ENCODE assay signal across 11 cellular contexts in genomic region chr5:132782101-132782500, GRCh38. TPM values are rescaled to one million over a fixed set of nuclear protein-coding genes. Genes with fewer than 3 reads are reported as not detected.
DNase-seq lines count a peak whose midpoint lies in the region; ATAC-seq and TF ChIP-seq lines count a peak whose summit lies in the region.
"Had no signal": no experiment of that assay in that cellular context is flagged by ENCODE, and none has a peak within 500 bp of the region (broad histone marks: within the 10 kb centered on the region; RNA-seq: fewer than 3 reads in every experiment).

No MANE protein-coding gene starts in this region.

- no peak overlapping the region for H4K91ac ChIP-seq in H9 (ENCODE audit: insufficient read length, low read depth, low read length)

- H3K27me3 Mint-ChIP-seq in H9 (ENCODE audit: low read depth), result peaks cover 47% of the 10 kb centered on the region
- peaks cover 48 to 57% of the 10 kb centered on the region in 2 donors for H3K27me3 Mint-ChIP-seq in natural killer cell treated with Interleukin-12 subunit alpha and Interleukin-12 subunit beta and Interleukin-15 and Interleukin-18, amount 100 ng/mL, for 72 hours

- 0 out of 2 replicates have a peak, but pooled peaks cover 5% of the 10 kb centered on the region for H3F3A ChIP-seq in PC-9 (ENCODE audit: insufficient read depth, low read depth)

- peak; percentile 17 for DNase-seq in H9
- no peak for DNase-seq in PC-9
- peak; percentile 12 to 77 for DNase-seq in dermis microvascular lymphatic vessel endothelial cell (ENCODE audit: low read depth in 2 of 2)
- peak; percentile 47 for DNase-seq in pulmonary artery endothelial cell (ENCODE audit: low read depth, low spot score)
- no peak for DNase-seq in left cardiac atrium
- DNase-seq in activated CD4-positive, CD25-positive, alpha-beta regulatory T cell treated with anti-CD3 and anti-CD28 coated beads, Interleukin-2, amount 50 U/mL, for 72 hours, result no peak
- DNase-seq in natural killer cell treated with Interleukin-12 subunit alpha and Interleukin-12 subunit beta and Interleukin-15 and Interleukin-18, amount 100 ng/mL, for 72 hours (ENCODE audit: low spot score), result no peak
- DNase-seq: heart right ventricle, NCI-H2081 had no signal

- no peak overlapping the region for H3K9ac ChIP-seq in H9 (ENCODE audit: extremely low read depth, insufficient read length, low read length)

- H2BK5ac ChIP-seq in H9 (ENCODE audit: insufficient read length, low read length), result no peak overlapping the region

- POLR2A ChIA-PET in PC-9 (lab: Charles Lee; ENCODE audit: unreplicated experiment), result no interaction called here

- no peak overlapping the region for H4K5ac ChIP-seq in H9 (ENCODE audit: insufficient read length, low read depth, low read length)

- no peaks in the 10 kb centered on the region for H3K9me3 ChIP-seq in H9 (ENCODE audit: control insufficient read depth, low read depth, low read length)
- H3K9me3 ChIP-seq in PC-9 (ENCODE audit: insufficient read depth, low read depth), result no peaks in the 10 kb centered on the region
- H3K9me3 ChIP-seq: heart right ventricle had no signal

- H3K27me3 ChIP-seq in H9 (ENCODE audit: insufficient read depth, low read length) (peaks cover 13% of the 10 kb centered on the region; the same call in 1 of the 2 replicates), PC-9 (ENCODE audit: insufficient read depth, low read depth) (no peaks in the 10 kb centered on the region; the same call in 1 of the 2 replicates)

- no peak overlapping the region for H3K23ac ChIP-seq in H9 (ENCODE audit: insufficient read length, low read depth, low read length)

- no peaks in the 10 kb centered on the region; a peak in 1 of 5 replicates for H3K9me3 Mint-ChIP-seq in H9
- no peaks in the 10 kb centered on the region for H3K9me3 Mint-ChIP-seq in natural killer cell treated with Interleukin-12 subunit alpha and Interleukin-12 subunit beta and Interleukin-15 and Interleukin-18, amount 100 ng/mL, for 72 hours
- H3K9me3 Mint-ChIP-seq: stimulated activated memory B cell treated with anti-CD40 and anti-IgM and Interleukin-4, amounts not matched to agents 10 μg/mL and 1 μg/mL and 100 μg/mL, for 72 hours had no signal

- intact Hi-C loops in PC-9 (cut with micrococcal nuclease; ENCODE audit: unreplicated experiment), result no loop called here
- intact Hi-C loops in left cardiac atrium (cut with DNase I), result no loop called here

- peaks cover 5% of the 10 kb centered on the region for H3K23me2 ChIP-seq in H9 (ENCODE audit: insufficient read length, low read depth, low read length, poor library complexity, severe bottlenecking)

- H3K4ac ChIP-seq in H9 (ENCODE audit: low read depth, low read length), result no peak overlapping the region

- H2AK5ac ChIP-seq in H9 (ENCODE audit: insufficient read length, low read length), result no peak overlapping the region

- no peak overlapping the region for H3K4me3 ChIP-seq in PC-9
- H3K4me3 ChIP-seq: heart right ventricle had no signal

- H2BK20ac ChIP-seq in H9 (ENCODE audit: low read depth, low read length, poor library complexity, severe bottlenecking), result no peak overlapping the region

- no peak overlapping the region for H3K14ac ChIP-seq in H9 (ENCODE audit: insufficient read depth, low read length)

- BruUV-seq in PC-9 (replicated peaks; lab: Mats Ljungman, UMichigan), result no TSS peak

- H2BK12ac ChIP-seq in H9 (ENCODE audit: insufficient read length, low read depth, low read length), result no peak overlapping the region

- H3K36me3 Mint-ChIP-seq in H9 (ENCODE audit: insufficient read depth in 1 of 3, low read depth in 3 of 3), result no peaks in the 10 kb centered on the region
- H3K36me3 Mint-ChIP-seq in natural killer cell treated with Interleukin-12 subunit alpha and Interleukin-12 subunit beta and Interleukin-15 and Interleukin-18, amount 100 ng/mL, for 72 hours, result no peaks in the 10 kb centered on the region
- H3K36me3 Mint-ChIP-seq: stimulated activated memory B cell treated with anti-CD40 and anti-IgM and Interleukin-4, amounts not matched to agents 10 μg/mL and 1 μg/mL and 100 μg/mL, for 72 hours had no signal

- H3K27ac ChIP-seq in H9 (ENCODE audit: insufficient read length, low read depth, low read length) (no peak overlapping the region), PC-9 (no peak overlapping the region)

- no CpG with 5 or more reads among the region's 4 CpGs for WGBS in H9 (ENCODE audit: extremely low coverage, insufficient read length, low lambda C conversion rate)

- H2AFZ ChIP-seq in H9 (ENCODE audit: low read length), result no peak overlapping the region
- no peak overlapping the region for H2AFZ ChIP-seq in PC-9

- no peak overlapping the region for H3K18ac ChIP-seq in H9 (ENCODE audit: insufficient read length, low read depth, low read length)

- no peak overlapping the region for H3T11ph ChIP-seq in H9 (ENCODE audit: low read length)

- ATAC-seq in HG03196 (IDR thresholded peaks at IDR 0.05; ENCODE audit: unreplicated experiment) (no peak), left cardiac atrium (no peak)
- no peak for ATAC-seq in natural killer cell treated with Interleukin-12 subunit alpha and Interleukin-12 subunit beta and Interleukin-15 and Interleukin-18, amount 100 ng/mL, for 72 hours
- ATAC-seq: stimulated activated memory B cell treated with anti-CD40 and anti-IgM and Interleukin-4, amounts not matched to agents 10 μg/mL and 1 μg/mL and 100 μg/mL, for 72 hours had no signal

- H2BK15ac ChIP-seq in H9 (ENCODE audit: low read depth, low read length), result no peak overlapping the region

- H3K4me3 Mint-ChIP-seq in H9, result no peak overlapping the region
- H3K4me3 Mint-ChIP-seq in natural killer cell treated with Interleukin-12 subunit alpha and Interleukin-12 subunit beta and Interleukin-15 and Interleukin-18, amount 100 ng/mL, for 72 hours, result no peak overlapping the region
- H3K4me3 Mint-ChIP-seq: stimulated activated memory B cell treated with anti-CD40 and anti-IgM and Interleukin-4, amounts not matched to agents 10 μg/mL and 1 μg/mL and 100 μg/mL, for 72 hours had no signal

- H3K79me2 ChIP-seq in H9 (ENCODE audit: insufficient read depth, low read length), result no peaks in the 10 kb centered on the region
- no peaks in the 10 kb centered on the region for H3K79me2 ChIP-seq in PC-9 (ENCODE audit: low read depth)

- H3K4me2 ChIP-seq in H9 (ENCODE audit: insufficient read depth, insufficient read length, low read length) (no peak overlapping the region), PC-9 (peak overlapping the region; percentile 12; the same call in 1 of the 2 replicates)

- CTCF ChIA-PET in PC-9 (lab: Charles Lee), result interaction anchor here (0.6 kb wide), 1 partner anchor 24 kb away, joined by 4 read pairs; no protein-coding TSS in a partner anchor

- no peak overlapping the region for H3K56ac ChIP-seq in H9 (ENCODE audit: insufficient read length, low read depth, low read length)

- TF ChIP-seq CTCF in H9 (conservative IDR thresholded peaks at IDR 0.05), result no peak
- no peak for TF ChIP-seq CTCF in PC-9 (conservative IDR thresholded peaks at IDR 0.05)

- peaks cover 7 to 9% of the 10 kb centered on the region in 2 experiments for H3K4me1 Mint-ChIP-seq in H9
- peaks cover 8 to 12% of the 10 kb centered on the region in 2 donors for H3K4me1 Mint-ChIP-seq in natural killer cell treated with Interleukin-12 subunit alpha and Interleukin-12 subunit beta and Interleukin-15 and Interleukin-18, amount 100 ng/mL, for 72 hours (ENCODE audit: low read depth in 2 of 2)

- H2BK120ac ChIP-seq in H9 (ENCODE audit: low read depth, low read length, poor library complexity, severe bottlenecking), result no peak overlapping the region

- H3K36me3 ChIP-seq in PC-9 (ENCODE audit: low read depth), result no peaks in the 10 kb centered on the region
- H3K36me3 ChIP-seq: heart right ventricle had no signal

- H3K79me1 ChIP-seq in H9 (ENCODE audit: insufficient read depth, low read depth, low read length, poor library complexity, severe bottlenecking), result no peaks in the 10 kb centered on the region

- no peaks in the 10 kb centered on the region for H3K9me2 ChIP-seq in PC-9 (ENCODE audit: insufficient read depth)

- no peak overlapping the region for H3K27ac Mint-ChIP-seq in H9
- no peak overlapping the region for H3K27ac Mint-ChIP-seq in natural killer cell treated with Interleukin-12 subunit alpha and Interleukin-12 subunit beta and Interleukin-15 and Interleukin-18, amount 100 ng/mL, for 72 hours
- H3K27ac Mint-ChIP-seq: stimulated activated memory B cell treated with anti-CD40 and anti-IgM and Interleukin-4, amounts not matched to agents 10 μg/mL and 1 μg/mL and 100 μg/mL, for 72 hours had no signal

- H3K4me1 ChIP-seq in H9 (ENCODE audit: insufficient read depth, low read length), result 0 out of 2 replicates have a peak, but pooled peaks cover 2% of the 10 kb centered on the region
- no peaks in the 10 kb centered on the region; the same call in 1 of the 2 replicates for H3K4me1 ChIP-seq in PC-9 (replicated peaks; ENCODE audit: insufficient read depth)

- H4K20me1 ChIP-seq in H9 (ENCODE audit: control insufficient read depth, insufficient read depth, insufficient read length) (no peaks in the 10 kb centered on the region), PC-9 (ENCODE audit: insufficient read depth) (no peaks in the 10 kb centered on the region)

- H4K8ac ChIP-seq in H9 (replicated peaks; ENCODE audit: insufficient read length, low read depth, low read length), result no peak overlapping the region

RNA-seq across cellular contexts. Expression of gene SEPTIN8, which starts 5.1 kb away (rescaled TPM):
- 36.0 and 38.2 TPM in 2 replicates for total RNA-seq in H9 (2021)
- total RNA-seq in PC-9 (2021), result 22.3 and 24.2 TPM in 2 replicates
- 36.3 and 43.4 TPM in 2 replicates for total RNA-seq in dermis microvascular lymphatic vessel endothelial cell
- 55.6 and 88.8 TPM in 2 replicates for total RNA-seq in pulmonary artery endothelial cell
- 10 to 100 TPM; 29.4 to 31.3 TPM for total RNA-seq in left cardiac atrium
- 10 to 100 TPM; 16.2 to 30.4 TPM for total RNA-seq in natural killer cell treated with Interleukin-12 subunit alpha and Interleukin-12 subunit beta and Interleukin-15 and Interleukin-18, amount 100 ng/mL, for 72 hours

RNA-seq across cellular contexts. Expression of gene SOWAHA, which starts 31.0 kb away (rescaled TPM):
- total RNA-seq in H9 (2021), result 0.20 and 0.31 TPM in 2 replicates
- not detected in 2 replicates for total RNA-seq in PC-9 (2021)
- not detected in 2 replicates for total RNA-seq in dermis microvascular lymphatic vessel endothelial cell
- total RNA-seq in pulmonary artery endothelial cell, result not detected in 2 replicates
- under 1 TPM in 1 of 2 donors, not detected in 1; 0.06 TPM for total RNA-seq in left cardiac atrium
- total RNA-seq in natural killer cell treated with Interleukin-12 subunit alpha and Interleukin-12 subunit beta and Interleukin-15 and Interleukin-18, amount 100 ng/mL, for 72 hours, result not detected

RNA-seq across cellular contexts. Expression of gene CCNI2, which starts 34.9 kb away (rescaled TPM):
- 0.57 and 0.90 TPM in 2 replicates for total RNA-seq in H9 (2021)
- total RNA-seq in PC-9 (2021), result 1.2 and 1.7 TPM in 2 replicates
- total RNA-seq in dermis microvascular lymphatic vessel endothelial cell, result under 0.01 TPM in 2 replicates
- 0.04 TPM in 1 of 2 replicates, not detected in the other for total RNA-seq in pulmonary artery endothelial cell
- total RNA-seq in left cardiac atrium, result not detected
- total RNA-seq in natural killer cell treated with Interleukin-12 subunit alpha and Interleukin-12 subunit beta and Interleukin-15 and Interleukin-18, amount 100 ng/mL, for 72 hours, result 1 to 10 TPM; 1.1 to 3.9 TPM

RNA-seq across cellular contexts. Expression of gene KIF3A, which starts 44.8 kb away (rescaled TPM):
- total RNA-seq in H9 (2021) (12.9 and 13.2 TPM in 2 replicates), PC-9 (2021) (10.1 and 15.2 TPM in 2 replicates), dermis microvascular lymphatic vessel endothelial cell (3.9 and 4.4 TPM in 2 replicates), pulmonary artery endothelial cell (8.2 and 12.3 TPM in 2 replicates), left cardiac atrium (1 to 10 TPM; 6.4 to 8.0 TPM)
- total RNA-seq in natural killer cell treated with Interleukin-12 subunit alpha and Interleukin-12 subunit beta and Interleukin-15 and Interleukin-18, amount 100 ng/mL, for 72 hours, result 10 to 100 TPM; 17.4 to 34.5 TPM

RNA-seq across cellular contexts. Expression of gene SHROOM1, which starts 48.3 kb away (rescaled TPM):
- total RNA-seq in H9 (2021), result 5.8 and 7.0 TPM in 2 replicates
- 23.3 and 23.5 TPM in 2 replicates for total RNA-seq in PC-9 (2021)
- total RNA-seq in dermis microvascular lymphatic vessel endothelial cell, result 1.5 and 4.3 TPM in 2 replicates
- total RNA-seq in pulmonary artery endothelial cell, result 4.6 and 5.3 TPM in 2 replicates
- total RNA-seq in left cardiac atrium, result 1 to 10 TPM; 6.1 to 7.2 TPM
- 1 to 10 TPM; 5.4 to 8.0 TPM for total RNA-seq in natural killer cell treated with Interleukin-12 subunit alpha and Interleukin-12 subunit beta and Interleukin-15 and Interleukin-18, amount 100 ng/mL, for 72 hours

Comparison
In these comparisons a context has a peak if more than half of its experiments do, and no peak if none do; other contexts are left out.
1. DNase-seq: peak in H9 (single experiment), dermis microvascular lymphatic vessel endothelial cell (2 of 2) and pulmonary artery endothelial cell (single experiment); none in PC-9 (0 of 2), left cardiac atrium (single experiment), activated CD4-positive, CD25-positive, alpha-beta regulatory T cell treated with anti-CD3 and anti-CD28 coated beads, Interleukin-2, amount 50 U/mL, for 72 hours (single experiment) and natural killer cell treated with Interleukin-12 subunit alpha and Interleukin-12 subunit beta and Interleukin-15 and Interleukin-18, amount 100 ng/mL, for 72 hours (single experiment).